Comparison of ENCODE assay signal across 10 cellular contexts in the genomic region with DNA sequence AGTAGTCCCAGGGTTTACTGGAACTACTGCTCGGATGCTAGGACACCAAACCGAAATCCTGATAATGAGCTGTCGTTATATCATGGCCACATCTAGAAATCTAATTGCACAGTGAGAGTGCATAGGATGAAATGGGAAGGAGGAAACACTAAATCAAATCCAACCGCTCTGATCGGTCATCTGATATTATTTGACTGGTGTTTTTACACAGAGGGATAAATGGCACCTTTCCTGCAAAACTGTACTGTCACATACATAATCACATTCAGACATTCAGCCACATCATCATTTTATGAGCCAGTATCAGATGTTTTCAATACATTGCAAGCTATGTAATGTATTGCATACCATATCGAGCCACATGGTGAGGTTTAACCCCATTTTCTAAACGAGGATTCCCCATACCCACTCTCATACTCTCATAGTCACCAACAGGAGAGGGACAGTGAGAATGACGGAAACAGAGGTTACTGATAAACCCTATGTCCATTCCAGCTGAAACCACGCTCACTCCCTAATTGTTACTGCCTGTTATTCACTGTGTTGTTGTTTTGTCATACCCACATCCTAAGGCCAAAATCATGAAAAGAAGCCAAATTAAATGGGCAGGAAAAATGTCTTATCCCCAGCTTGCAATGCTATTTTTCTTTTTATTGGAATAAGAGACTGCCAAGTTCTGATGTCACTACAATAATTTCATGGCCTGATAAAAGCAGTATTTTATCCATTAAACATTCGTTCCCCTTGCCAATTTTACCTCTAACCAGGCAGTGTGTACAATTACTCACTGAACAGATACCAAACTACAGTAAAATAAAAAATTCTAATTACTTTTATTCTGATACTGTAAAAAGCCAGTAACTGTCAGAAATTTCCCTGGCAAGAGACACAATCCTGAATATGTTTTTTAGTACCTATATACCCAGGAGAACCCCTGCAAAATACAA.
"Had no signal": no experiment of that assay in that cellular context is flagged by ENCODE, and none has a peak within 500 bp of the region (broad histone marks: within the 10 kb centered on the region; RNA-seq: fewer than 3 reads in every experiment).

No MANE protein-coding gene starts in this region.

- H3K27ac ChIP-seq: epithelial cell of prostate, lower lobe of right lung, psoas muscle had no signal

- H3K9me3 ChIP-seq: lower lobe of right lung, psoas muscle had no signal

- H3K36me3 ChIP-seq: lower lobe of right lung had no signal

- H3K4me3 ChIP-seq: lower lobe of right lung, psoas muscle had no signal

- H3K4me1 ChIP-seq: lower lobe of right lung, psoas muscle had no signal

- H3K27ac Mint-ChIP-seq: mesothelial cell of epicardium had no signal

- ATAC-seq: activated CD4-positive, CD25-positive, alpha-beta regulatory T cell treated with anti-CD3 and anti-CD28 coated beads, Interleukin-2, amount 50 U/mL, for 24 hours; left colon; lower lobe of right lung; psoas muscle; sciatic nerve had no signal

- H3K9me3 Mint-ChIP-seq: mesothelial cell of epicardium had no signal

- H3K4me3 Mint-ChIP-seq: mesothelial cell of epicardium had no signal

- DNase-seq: activated naive CD4-positive, alpha-beta T cell treated with Interleukin-2 at 50 U/mL for 16 hours; aorta; left colon; lower lobe of right lung; psoas muscle; stimulated activated CD4-positive, alpha-beta T cell treated with anti-CD3 and anti-CD28 coated beads, Interleukin-1b, Interleukin-23, amount 100 ng/mL, for 48 hours had no signal
